Comparison of ENCODE assay signal across 5 cellular contexts in the genomic region with DNA sequence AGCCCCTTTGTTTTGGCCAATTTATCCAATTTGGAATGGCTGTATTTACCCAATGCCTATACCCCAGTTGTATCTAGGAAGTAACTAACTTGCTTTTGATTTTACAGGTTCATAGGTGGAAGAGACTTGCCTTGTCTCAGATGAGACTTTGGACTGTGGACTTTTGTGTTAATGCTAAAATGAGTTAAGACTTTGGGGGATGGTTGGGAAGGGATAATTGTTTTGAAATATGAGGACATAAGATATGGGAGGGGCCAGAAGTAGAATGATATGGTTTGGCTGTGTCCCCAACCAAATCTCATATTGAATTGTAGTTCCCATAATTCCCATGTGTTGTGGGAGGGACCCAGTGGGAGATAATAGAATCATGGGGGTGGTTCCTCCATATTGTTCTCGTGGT.
A peak's percentile ranks its signal among the peaks of the same experiment; 100 is the strongest.
DNase-seq lines count a peak whose midpoint lies in the region; ATAC-seq, FAIRE-seq and TF ChIP-seq lines count a peak whose summit lies in the region.
"Not testable (repeated sequence)": the region's sequence is repeated elsewhere in the genome, so short reads cannot be mapped to it uniquely, and the experiment has no call there.

No MANE protein-coding gene starts in this region.

- not testable (repeated sequence) for H2AFZ ChIP-seq in HepG2 (ENCODE audit: low read length)

- not testable (repeated sequence) for DNase-seq in activated B cell treated with CpG ODN at 0.5 μM for 24 hours; HepG2 (ENCODE audit: low spot score); mucosa of descending colon; small intestine; stimulated activated naive B cell treated with anti-CD40 and anti-IgM and Interleukin-4, amounts not matched to agents 10 μg/mL and 1 μg/mL and 100 μg/mL, for 72 hours

- H4K20me1 ChIP-seq in HepG2 (ENCODE audit: insufficient read depth, low read length): not testable (repeated sequence)

- H3K9me3 Mint-ChIP-seq in activated B cell treated with CpG ODN at 0.5 μM for 24 hours: not testable (repeated sequence)
- peaks cover 2 to 11% of the 10 kb centered on the region in 2 donors for H3K9me3 Mint-ChIP-seq in stimulated activated naive B cell treated with anti-CD40 and anti-IgM and Interleukin-4, amounts not matched to agents 10 μg/mL and 1 μg/mL and 100 μg/mL, for 72 hours

- TF ChIP-seq CTCF in activated B cell treated with CpG ODN at 0.5 μM for 24 hours (IDR thresholded peaks at IDR 0.05); HepG2 (CRISPR knock-in tag; IDR thresholded peaks at IDR 0.05); mucosa of descending colon (IDR thresholded peaks at IDR 0.05): not testable (repeated sequence)

- H3K4me2 ChIP-seq in HepG2 (ENCODE audit: low read depth, low read length): not testable (repeated sequence)

- H3K4me1 Mint-ChIP-seq in activated B cell treated with CpG ODN at 0.5 μM for 24 hours: peaks cover 60% of the 10 kb centered on the region
- H3K4me1 Mint-ChIP-seq in stimulated activated naive B cell treated with anti-CD40 and anti-IgM and Interleukin-4, amounts not matched to agents 10 μg/mL and 1 μg/mL and 100 μg/mL, for 72 hours: peaks cover 27 to 62% of the 10 kb centered on the region in 2 donors

- peak overlapping the region; percentile 76 for H3K27ac Mint-ChIP-seq in activated B cell treated with CpG ODN at 0.5 μM for 24 hours
- H3K27ac Mint-ChIP-seq in stimulated activated naive B cell treated with anti-CD40 and anti-IgM and Interleukin-4, amounts not matched to agents 10 μg/mL and 1 μg/mL and 100 μg/mL, for 72 hours: peak overlapping the region; percentile 72

- POLR2A ChIA-PET in activated B cell treated with CpG ODN at 0.5 μM for 24 hours (lab: Charles Lee): interaction anchor here (0.6 to 0.9 kb wide), 2 partner anchors 17 to 50 kb away, joined by 3 to 5 read pairs; no protein-coding TSS in a partner anchor
- POLR2A ChIA-PET in HepG2 (lab: Yijun Ruan, JAX): not testable (repeated sequence)

- FAIRE-seq in HepG2 (lab: Jason Lieb, UNC): not testable (repeated sequence)
- FAIRE-seq in small intestine (lab: Jason Lieb, UNC): peak; percentile 36

- not testable (repeated sequence) for H3K27me3 Mint-ChIP-seq in activated B cell treated with CpG ODN at 0.5 μM for 24 hours; stimulated activated naive B cell treated with anti-CD40 and anti-IgM and Interleukin-4, amounts not matched to agents 10 μg/mL and 1 μg/mL and 100 μg/mL, for 72 hours

- not testable (repeated sequence) for H3K27me3 ChIP-seq in HepG2 (ENCODE audit: control insufficient read depth in 1 of 2, insufficient read depth in 2 of 2, low read length in 2 of 2); small intestine (ENCODE audit: control insufficient read depth in 2 of 2, insufficient read depth in 2 of 2, low read length in 2 of 2)

- H3K9me3 ChIP-seq in HepG2 (ENCODE audit: low read length); mucosa of descending colon; small intestine (ENCODE audit: control insufficient read depth, low read depth): not testable (repeated sequence)

- TF ChIP-seq RAD21 in HepG2 (CRISPR knock-in tag; IDR thresholded peaks at IDR 0.05): not testable (repeated sequence)

- H3K27ac ChIP-seq in HepG2 (ENCODE audit: extremely low read length, insufficient read depth, low read length); small intestine (ENCODE audit: low read depth in 1 of 2, low read length in 1 of 2): not testable (repeated sequence)

- in situ Hi-C loops in HepG2 (cut with HindIII; ENCODE audit: extremely low pct_ligation_motif_present, low pct_unique_long_range_greater_than_20kb): not testable (repeated sequence)

- TF ChIP-seq POLR2A in HepG2 (IDR thresholded peaks at IDR 0.05; ENCODE audit: insufficient read depth in 1 of 2, low read depth in 2 of 2, low read length in 2 of 2): not testable (repeated sequence)

- 100% methylated on average over 1 of the region's 1 CpG for WGBS in HepG2 (ENCODE audit: low lambda C conversion rate)
- 75 to 89% (median 86%) methylated on average over 1 of the region's 1 CpG for WGBS in small intestine, 3 donors

- H3K4me1 ChIP-seq in HepG2 (ENCODE audit: insufficient read depth, low read length): peaks cover 11% of the 10 kb centered on the region
- not testable (repeated sequence) for H3K4me1 ChIP-seq in mucosa of descending colon (ENCODE audit: low read depth); small intestine (ENCODE audit: control insufficient read depth in 2 of 2, insufficient read depth in 1 of 2, low read depth in 1 of 2, low read length in 1 of 2)

- CTCF ChIA-PET in activated B cell treated with CpG ODN at 0.5 μM for 24 hours (lab: Charles Lee); HepG2 (lab: Yijun Ruan, JAX; ENCODE audit: low intra/inter-chr PET ratio, low total read pairs): not testable (repeated sequence)

- TF ChIP-seq EP300 in HepG2 (IDR thresholded peaks at IDR 0.05; ENCODE audit: low read depth in 2 of 2, low read length in 2 of 2); HepG2 (CRISPR knock-in tag; IDR thresholded peaks at IDR 0.05; ENCODE audit: borderline replicate concordance): not testable (repeated sequence)

- not testable (repeated sequence) for H3K79me2 ChIP-seq in HepG2 (ENCODE audit: insufficient read depth, low read length)

- not testable (repeated sequence) for H3K9ac ChIP-seq in HepG2 (ENCODE audit: insufficient read depth, low read depth, low read length)

- not testable (repeated sequence) for H3K36me3 ChIP-seq in HepG2 (replicated peaks in 1 of 2; ENCODE audit: control insufficient read depth in 1 of 2, insufficient read depth in 2 of 2, low read length in 2 of 2); mucosa of descending colon (ENCODE audit: low read depth); small intestine (ENCODE audit: control insufficient read depth in 2 of 2, insufficient read depth in 2 of 2, low read length in 2 of 2)

- not testable (repeated sequence) for ATAC-seq in activated B cell treated with CpG ODN at 0.5 μM for 24 hours (ENCODE audit: low read depth); HepG2; stimulated activated naive B cell treated with anti-CD40 and anti-IgM and Interleukin-4, amounts not matched to agents 10 μg/mL and 1 μg/mL and 100 μg/mL, for 72 hours (replicated peaks)
- peak; percentile 34 for ATAC-seq in mucosa of descending colon

- not testable (repeated sequence) for H3K4me3 ChIP-seq in HepG2 (replicated peaks in 1 of 3; ENCODE audit: insufficient read depth in 1 of 3, low read depth in 2 of 3, low read length in 3 of 3); mucosa of descending colon; small intestine (ENCODE audit: low read depth in 1 of 2, low read length in 2 of 2)

- H3K36me3 Mint-ChIP-seq in activated B cell treated with CpG ODN at 0.5 μM for 24 hours (ENCODE audit: low read depth): not testable (repeated sequence)
- peaks cover 2 to 13% of the 10 kb centered on the region in 2 donors for H3K36me3 Mint-ChIP-seq in stimulated activated naive B cell treated with anti-CD40 and anti-IgM and Interleukin-4, amounts not matched to agents 10 μg/mL and 1 μg/mL and 100 μg/mL, for 72 hours

- not testable (repeated sequence) for H3K4me3 Mint-ChIP-seq in activated B cell treated with CpG ODN at 0.5 μM for 24 hours; stimulated activated naive B cell treated with anti-CD40 and anti-IgM and Interleukin-4, amounts not matched to agents 10 μg/mL and 1 μg/mL and 100 μg/mL, for 72 hours

- intact Hi-C loops in activated B cell treated with CpG ODN at 0.5 μM for 24 hours (cut with micrococcal nuclease); HepG2 (cut with micrococcal nuclease; ENCODE audit: unreplicated experiment); mucosa of descending colon (cut with DNase I, micrococcal nuclease): not testable (repeated sequence)

- not testable (repeated sequence) for BruUV-seq in HepG2 (replicated peaks; lab: Mats Ljungman, UMichigan)

TF ChIP-seq in HepG2, 621 proteins besides CTCF, POLR2A, EP300 and RAD21:
- TF ChIP-seq, protein P1, sequence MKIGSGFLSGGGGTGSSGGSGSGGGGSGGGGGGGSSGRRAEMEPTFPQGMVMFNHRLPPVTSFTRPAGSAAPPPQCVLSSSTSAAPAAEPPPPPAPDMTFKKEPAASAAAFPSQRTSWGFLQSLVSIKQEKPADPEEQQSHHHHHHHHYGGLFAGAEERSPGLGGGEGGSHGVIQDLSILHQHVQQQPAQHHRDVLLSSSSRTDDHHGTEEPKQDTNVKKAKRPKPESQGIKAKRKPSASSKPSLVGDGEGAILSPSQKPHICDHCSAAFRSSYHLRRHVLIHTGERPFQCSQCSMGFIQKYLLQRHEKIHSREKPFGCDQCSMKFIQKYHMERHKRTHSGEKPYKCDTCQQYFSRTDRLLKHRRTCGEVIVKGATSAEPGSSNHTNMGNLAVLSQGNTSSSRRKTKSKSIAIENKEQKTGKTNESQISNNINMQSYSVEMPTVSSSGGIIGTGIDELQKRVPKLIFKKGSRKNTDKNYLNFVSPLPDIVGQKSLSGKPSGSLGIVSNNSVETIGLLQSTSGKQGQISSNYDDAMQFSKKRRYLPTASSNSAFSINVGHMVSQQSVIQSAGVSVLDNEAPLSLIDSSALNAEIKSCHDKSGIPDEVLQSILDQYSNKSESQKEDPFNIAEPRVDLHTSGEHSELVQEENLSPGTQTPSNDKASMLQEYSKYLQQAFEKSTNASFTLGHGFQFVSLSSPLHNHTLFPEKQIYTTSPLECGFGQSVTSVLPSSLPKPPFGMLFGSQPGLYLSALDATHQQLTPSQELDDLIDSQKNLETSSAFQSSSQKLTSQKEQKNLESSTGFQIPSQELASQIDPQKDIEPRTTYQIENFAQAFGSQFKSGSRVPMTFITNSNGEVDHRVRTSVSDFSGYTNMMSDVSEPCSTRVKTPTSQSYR (CRISPR knock-in tag; IDR thresholded peaks at IDR 0.05; ENCODE audit: borderline replicate concordance): peak; percentile 58; the same call in 1 of the 2 replicates
- peak; percentile 48; the same call in 1 of the 2 replicates for TF ChIP-seq HNF4A (CRISPR knock-in tag; IDR thresholded peaks at IDR 0.05)
